1 cellular context compared by ENCODE assay signal in the genomic region with DNA sequence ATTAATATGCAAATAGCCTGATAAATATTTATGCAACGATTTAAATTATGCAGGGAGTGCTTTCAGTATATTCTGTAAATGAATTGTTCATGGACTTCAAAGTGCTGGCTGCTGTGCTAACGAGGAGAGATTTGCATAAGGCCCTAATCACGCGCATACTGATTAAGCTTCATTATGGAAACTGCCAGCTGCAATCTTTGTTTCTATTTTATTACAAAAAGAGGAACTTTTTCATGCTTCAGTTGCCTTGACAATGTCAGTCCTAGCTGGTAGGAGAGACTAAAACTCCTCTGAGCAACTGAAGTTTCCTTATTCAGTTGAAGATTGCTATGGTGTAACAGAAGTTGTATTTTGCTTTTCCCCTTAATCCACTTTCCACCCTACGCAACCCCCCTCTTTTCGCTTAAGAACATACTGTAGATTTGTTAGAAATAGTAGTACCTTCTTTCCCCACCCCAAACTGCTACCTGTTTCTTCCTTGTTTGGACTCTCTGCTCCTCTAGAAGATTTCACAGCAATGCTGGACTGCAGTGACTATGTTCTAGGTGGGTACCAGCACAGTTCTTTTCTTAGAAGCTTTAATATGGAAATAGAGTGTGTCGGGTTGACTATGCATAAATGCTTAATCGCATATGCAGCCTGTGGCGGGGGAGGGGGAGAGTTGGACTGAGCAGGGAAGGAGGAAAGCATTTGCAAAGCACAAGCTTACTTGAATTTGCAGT.
TF ChIP-seq lines count a peak whose summit lies in the region.

No MANE protein-coding gene starts in this region.

TF ChIP-seq in K562, 482 proteins besides CTCF, POLR2A, EP300 and RAD21 (continued from another document):
- TF ChIP-seq, protein P1, sequence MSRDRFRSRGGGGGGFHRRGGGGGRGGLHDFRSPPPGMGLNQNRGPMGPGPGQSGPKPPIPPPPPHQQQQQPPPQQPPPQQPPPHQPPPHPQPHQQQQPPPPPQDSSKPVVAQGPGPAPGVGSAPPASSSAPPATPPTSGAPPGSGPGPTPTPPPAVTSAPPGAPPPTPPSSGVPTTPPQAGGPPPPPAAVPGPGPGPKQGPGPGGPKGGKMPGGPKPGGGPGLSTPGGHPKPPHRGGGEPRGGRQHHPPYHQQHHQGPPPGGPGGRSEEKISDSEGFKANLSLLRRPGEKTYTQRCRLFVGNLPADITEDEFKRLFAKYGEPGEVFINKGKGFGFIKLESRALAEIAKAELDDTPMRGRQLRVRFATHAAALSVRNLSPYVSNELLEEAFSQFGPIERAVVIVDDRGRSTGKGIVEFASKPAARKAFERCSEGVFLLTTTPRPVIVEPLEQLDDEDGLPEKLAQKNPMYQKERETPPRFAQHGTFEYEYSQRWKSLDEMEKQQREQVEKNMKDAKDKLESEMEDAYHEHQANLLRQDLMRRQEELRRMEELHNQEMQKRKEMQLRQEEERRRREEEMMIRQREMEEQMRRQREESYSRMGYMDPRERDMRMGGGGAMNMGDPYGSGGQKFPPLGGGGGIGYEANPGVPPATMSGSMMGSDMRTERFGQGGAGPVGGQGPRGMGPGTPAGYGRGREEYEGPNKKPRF (IDR thresholded peaks at IDR 0.05; ENCODE audit: low read depth, low read length): no peak
- TF ChIP-seq HCFC1 (IDR thresholded peaks at IDR 0.05; ENCODE audit: low read depth, low read length): no peak
- TF ChIP-seq ZNF444 (CRISPR knock-in tag; IDR thresholded peaks at IDR 0.05): peak; percentile 86
- TF ChIP-seq, protein P2, sequence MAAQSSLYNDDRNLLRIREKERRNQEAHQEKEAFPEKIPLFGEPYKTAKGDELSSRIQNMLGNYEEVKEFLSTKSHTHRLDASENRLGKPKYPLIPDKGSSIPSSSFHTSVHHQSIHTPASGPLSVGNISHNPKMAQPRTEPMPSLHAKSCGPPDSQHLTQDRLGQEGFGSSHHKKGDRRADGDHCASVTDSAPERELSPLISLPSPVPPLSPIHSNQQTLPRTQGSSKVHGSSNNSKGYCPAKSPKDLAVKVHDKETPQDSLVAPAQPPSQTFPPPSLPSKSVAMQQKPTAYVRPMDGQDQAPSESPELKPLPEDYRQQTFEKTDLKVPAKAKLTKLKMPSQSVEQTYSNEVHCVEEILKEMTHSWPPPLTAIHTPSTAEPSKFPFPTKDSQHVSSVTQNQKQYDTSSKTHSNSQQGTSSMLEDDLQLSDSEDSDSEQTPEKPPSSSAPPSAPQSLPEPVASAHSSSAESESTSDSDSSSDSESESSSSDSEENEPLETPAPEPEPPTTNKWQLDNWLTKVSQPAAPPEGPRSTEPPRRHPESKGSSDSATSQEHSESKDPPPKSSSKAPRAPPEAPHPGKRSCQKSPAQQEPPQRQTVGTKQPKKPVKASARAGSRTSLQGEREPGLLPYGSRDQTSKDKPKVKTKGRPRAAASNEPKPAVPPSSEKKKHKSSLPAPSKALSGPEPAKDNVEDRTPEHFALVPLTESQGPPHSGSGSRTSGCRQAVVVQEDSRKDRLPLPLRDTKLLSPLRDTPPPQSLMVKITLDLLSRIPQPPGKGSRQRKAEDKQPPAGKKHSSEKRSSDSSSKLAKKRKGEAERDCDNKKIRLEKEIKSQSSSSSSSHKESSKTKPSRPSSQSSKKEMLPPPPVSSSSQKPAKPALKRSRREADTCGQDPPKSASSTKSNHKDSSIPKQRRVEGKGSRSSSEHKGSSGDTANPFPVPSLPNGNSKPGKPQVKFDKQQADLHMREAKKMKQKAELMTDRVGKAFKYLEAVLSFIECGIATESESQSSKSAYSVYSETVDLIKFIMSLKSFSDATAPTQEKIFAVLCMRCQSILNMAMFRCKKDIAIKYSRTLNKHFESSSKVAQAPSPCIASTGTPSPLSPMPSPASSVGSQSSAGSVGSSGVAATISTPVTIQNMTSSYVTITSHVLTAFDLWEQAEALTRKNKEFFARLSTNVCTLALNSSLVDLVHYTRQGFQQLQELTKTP (IDR thresholded peaks at IDR 0.05; ENCODE audit: low read depth in 1 of 2, partially characterized antibody in 2 of 2): peak in 1 of 2 experiments; percentile 76
- TF ChIP-seq SMARCA4 (IDR thresholded peaks at IDR 0.05): peak; percentile 25; the same call in 1 of the 2 replicates
- TF ChIP-seq HSF4 (CRISPR knock-in tag; IDR thresholded peaks at IDR 0.05; ENCODE audit: borderline replicate concordance): no peak
- TF ChIP-seq ZNF766 (CRISPR knock-in tag; conservative IDR thresholded peaks at IDR 0.05): no peak
- TF ChIP-seq ZNF668 (CRISPR knock-in tag; IDR thresholded peaks at IDR 0.05): no peak
- TF ChIP-seq, protein P3, sequence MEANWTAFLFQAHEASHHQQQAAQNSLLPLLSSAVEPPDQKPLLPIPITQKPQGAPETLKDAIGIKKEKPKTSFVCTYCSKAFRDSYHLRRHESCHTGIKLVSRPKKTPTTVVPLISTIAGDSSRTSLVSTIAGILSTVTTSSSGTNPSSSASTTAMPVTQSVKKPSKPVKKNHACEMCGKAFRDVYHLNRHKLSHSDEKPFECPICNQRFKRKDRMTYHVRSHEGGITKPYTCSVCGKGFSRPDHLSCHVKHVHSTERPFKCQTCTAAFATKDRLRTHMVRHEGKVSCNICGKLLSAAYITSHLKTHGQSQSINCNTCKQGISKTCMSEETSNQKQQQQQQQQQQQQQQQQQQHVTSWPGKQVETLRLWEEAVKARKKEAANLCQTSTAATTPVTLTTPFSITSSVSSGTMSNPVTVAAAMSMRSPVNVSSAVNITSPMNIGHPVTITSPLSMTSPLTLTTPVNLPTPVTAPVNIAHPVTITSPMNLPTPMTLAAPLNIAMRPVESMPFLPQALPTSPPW (CRISPR knock-in tag; IDR thresholded peaks at IDR 0.05): 0 out of 2 replicates have a peak, but pooled peaks have one; percentile 14
- TF ChIP-seq RFX7 (CRISPR knock-in tag; IDR thresholded peaks at IDR 0.05): no peak
- TF ChIP-seq, protein P4, sequence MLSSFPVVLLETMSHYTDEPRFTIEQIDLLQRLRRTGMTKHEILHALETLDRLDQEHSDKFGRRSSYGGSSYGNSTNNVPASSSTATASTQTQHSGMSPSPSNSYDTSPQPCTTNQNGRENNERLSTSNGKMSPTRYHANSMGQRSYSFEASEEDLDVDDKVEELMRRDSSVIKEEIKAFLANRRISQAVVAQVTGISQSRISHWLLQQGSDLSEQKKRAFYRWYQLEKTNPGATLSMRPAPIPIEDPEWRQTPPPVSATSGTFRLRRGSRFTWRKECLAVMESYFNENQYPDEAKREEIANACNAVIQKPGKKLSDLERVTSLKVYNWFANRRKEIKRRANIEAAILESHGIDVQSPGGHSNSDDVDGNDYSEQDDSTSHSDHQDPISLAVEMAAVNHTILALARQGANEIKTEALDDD (IDR thresholded peaks at IDR 0.05): peak; percentile 57
- peak in 1 of 2 experiments; percentile 43 for TF ChIP-seq NCOA2 (IDR thresholded peaks at IDR 0.05; ENCODE audit: partially characterized antibody in 2 of 2)
- no peak for TF ChIP-seq YY1 (IDR thresholded peaks at IDR 0.05; ENCODE audit: borderline replicate concordance in 1 of 3, control insufficient read depth in 1 of 3, extremely low read depth in 1 of 3, insufficient read depth in 3 of 3, insufficient read length in 1 of 3, insufficient replicate concordance in 2 of 3, low read depth in 1 of 3, low read length in 2 of 3)
- peak; percentile 65 for TF ChIP-seq RFX1 (IDR thresholded peaks at IDR 0.05)
- TF ChIP-seq, protein P5, sequence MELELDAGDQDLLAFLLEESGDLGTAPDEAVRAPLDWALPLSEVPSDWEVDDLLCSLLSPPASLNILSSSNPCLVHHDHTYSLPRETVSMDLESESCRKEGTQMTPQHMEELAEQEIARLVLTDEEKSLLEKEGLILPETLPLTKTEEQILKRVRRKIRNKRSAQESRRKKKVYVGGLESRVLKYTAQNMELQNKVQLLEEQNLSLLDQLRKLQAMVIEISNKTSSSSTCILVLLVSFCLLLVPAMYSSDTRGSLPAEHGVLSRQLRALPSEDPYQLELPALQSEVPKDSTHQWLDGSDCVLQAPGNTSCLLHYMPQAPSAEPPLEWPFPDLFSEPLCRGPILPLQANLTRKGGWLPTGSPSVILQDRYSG (tag; conservative IDR thresholded peaks at IDR 0.05; ENCODE audit: low read depth): no peak
- TF ChIP-seq C11orf30 (IDR thresholded peaks at IDR 0.05; ENCODE audit: low read depth): 0 out of 2 replicates have a peak, but pooled peaks have one; percentile 15
- no peak for TF ChIP-seq MYC (IDR thresholded peaks at IDR 0.05; ENCODE audit: low read depth, low read length)
- no peak for TF ChIP-seq MYC (CRISPR knock-in tag; IDR thresholded peaks at IDR 0.05; ENCODE audit: borderline replicate concordance, low read depth)
- TF ChIP-seq ZNF551 (CRISPR knock-in tag; IDR thresholded peaks at IDR 0.05): no peak
- TF ChIP-seq, protein P6, sequence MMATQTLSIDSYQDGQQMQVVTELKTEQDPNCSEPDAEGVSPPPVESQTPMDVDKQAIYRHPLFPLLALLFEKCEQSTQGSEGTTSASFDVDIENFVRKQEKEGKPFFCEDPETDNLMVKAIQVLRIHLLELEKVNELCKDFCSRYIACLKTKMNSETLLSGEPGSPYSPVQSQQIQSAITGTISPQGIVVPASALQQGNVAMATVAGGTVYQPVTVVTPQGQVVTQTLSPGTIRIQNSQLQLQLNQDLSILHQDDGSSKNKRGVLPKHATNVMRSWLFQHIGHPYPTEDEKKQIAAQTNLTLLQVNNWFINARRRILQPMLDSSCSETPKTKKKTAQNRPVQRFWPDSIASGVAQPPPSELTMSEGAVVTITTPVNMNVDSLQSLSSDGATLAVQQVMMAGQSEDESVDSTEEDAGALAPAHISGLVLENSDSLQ (IDR thresholded peaks at IDR 0.05): peak; percentile 53; the same call in 1 of the 2 replicates
- TF ChIP-seq DACH1 (IDR thresholded peaks at IDR 0.05; ENCODE audit: partially characterized antibody): no peak
- TF ChIP-seq, protein P7, sequence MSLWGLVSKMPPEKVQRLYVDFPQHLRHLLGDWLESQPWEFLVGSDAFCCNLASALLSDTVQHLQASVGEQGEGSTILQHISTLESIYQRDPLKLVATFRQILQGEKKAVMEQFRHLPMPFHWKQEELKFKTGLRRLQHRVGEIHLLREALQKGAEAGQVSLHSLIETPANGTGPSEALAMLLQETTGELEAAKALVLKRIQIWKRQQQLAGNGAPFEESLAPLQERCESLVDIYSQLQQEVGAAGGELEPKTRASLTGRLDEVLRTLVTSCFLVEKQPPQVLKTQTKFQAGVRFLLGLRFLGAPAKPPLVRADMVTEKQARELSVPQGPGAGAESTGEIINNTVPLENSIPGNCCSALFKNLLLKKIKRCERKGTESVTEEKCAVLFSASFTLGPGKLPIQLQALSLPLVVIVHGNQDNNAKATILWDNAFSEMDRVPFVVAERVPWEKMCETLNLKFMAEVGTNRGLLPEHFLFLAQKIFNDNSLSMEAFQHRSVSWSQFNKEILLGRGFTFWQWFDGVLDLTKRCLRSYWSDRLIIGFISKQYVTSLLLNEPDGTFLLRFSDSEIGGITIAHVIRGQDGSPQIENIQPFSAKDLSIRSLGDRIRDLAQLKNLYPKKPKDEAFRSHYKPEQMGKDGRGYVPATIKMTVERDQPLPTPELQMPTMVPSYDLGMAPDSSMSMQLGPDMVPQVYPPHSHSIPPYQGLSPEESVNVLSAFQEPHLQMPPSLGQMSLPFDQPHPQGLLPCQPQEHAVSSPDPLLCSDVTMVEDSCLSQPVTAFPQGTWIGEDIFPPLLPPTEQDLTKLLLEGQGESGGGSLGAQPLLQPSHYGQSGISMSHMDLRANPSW (CRISPR knock-in tag; IDR thresholded peaks at IDR 0.05): no peak
